In genomic region chr17:3006801-3007200, GRCh38 we compare ENCODE assay signal across 18 cellular contexts. TPM values are rescaled to one million over a fixed set of nuclear protein-coding genes. Genes with fewer than 3 reads are reported as not detected.
"Had no signal": no experiment of that assay in that cellular context is flagged by ENCODE, and none has a peak within 500 bp of the region (broad histone marks: within the 10 kb centered on the region; RNA-seq: fewer than 3 reads in every experiment).

No MANE protein-coding gene starts in this region.

- H3K9ac ChIP-seq: neural progenitor cell had no signal

- H3K36me3 ChIP-seq: neural progenitor cell, transverse colon had no signal

- H3K4me3 ChIP-seq: heart right ventricle, neural progenitor cell, pancreas, smooth muscle cell, transverse colon had no signal

- H3K9me3 ChIP-seq: heart right ventricle, pancreas, transverse colon had no signal

- H3K27ac Mint-ChIP-seq: activated naive CD8-positive, alpha-beta T cell treated with anti-CD3 and anti-CD28 coated beads for 36 hours; neural progenitor cell; stimulated activated memory B cell treated with anti-CD40 and anti-IgM and Interleukin-4, amounts not matched to agents 10 μg/mL and 1 μg/mL and 100 μg/mL, for 72 hours; T-helper 2 cell treated with Interferon-gamma antibody and Interleukin-4, amounts not matched to agents 5 μg/mL and 100 μg/mL, for 36 hours had no signal

- H3K27me3 ChIP-seq: heart right ventricle, neural progenitor cell, pancreas, transverse colon had no signal

- H3K9me3 Mint-ChIP-seq: activated naive CD8-positive, alpha-beta T cell treated with anti-CD3 and anti-CD28 coated beads for 36 hours; neural progenitor cell; stimulated activated memory B cell treated with anti-CD40 and anti-IgM and Interleukin-4, amounts not matched to agents 10 μg/mL and 1 μg/mL and 100 μg/mL, for 72 hours; T-helper 2 cell treated with Interferon-gamma antibody and Interleukin-4, amounts not matched to agents 5 μg/mL and 100 μg/mL, for 36 hours had no signal

- H3K4me1 ChIP-seq: neural progenitor cell had no signal

- FAIRE-seq: islet of Langerhans, pancreas had no signal

- H3K27ac ChIP-seq: heart right ventricle, neural progenitor cell, pancreas, transverse colon had no signal

- H3K4me3 Mint-ChIP-seq: activated naive CD8-positive, alpha-beta T cell treated with anti-CD3 and anti-CD28 coated beads for 36 hours; neural progenitor cell; stimulated activated memory B cell treated with anti-CD40 and anti-IgM and Interleukin-4, amounts not matched to agents 10 μg/mL and 1 μg/mL and 100 μg/mL, for 72 hours; T-helper 2 cell treated with Interferon-gamma antibody and Interleukin-4, amounts not matched to agents 5 μg/mL and 100 μg/mL, for 36 hours had no signal

- ATAC-seq: activated CD4-positive, CD25-positive, alpha-beta regulatory T cell treated with anti-CD3 and anti-CD28 coated beads, Interleukin-2, amount 50 U/mL, for 24 hours; heart right ventricle; left lobe of liver; pancreas; stimulated activated memory B cell treated with anti-CD40 and anti-IgM and Interleukin-4, amounts not matched to agents 10 μg/mL and 1 μg/mL and 100 μg/mL, for 72 hours had no signal

- H3K4me1 Mint-ChIP-seq: neural progenitor cell had no signal

- H3K4me2 ChIP-seq: neural progenitor cell, smooth muscle cell had no signal

- H2AFZ ChIP-seq: neural progenitor cell had no signal

- H3K36me3 Mint-ChIP-seq: activated naive CD8-positive, alpha-beta T cell treated with anti-CD3 and anti-CD28 coated beads for 36 hours; neural progenitor cell had no signal

- DNase-seq: activated CD4-positive, alpha-beta T cell treated with anti-CD3 and anti-CD28 coated beads, Interleukin-2, amount 50 U/mL, for 4 hours; activated effector memory CD4-positive, alpha-beta T cell treated with Interleukin-2 at 50 U/mL for 16 hours; activated naive CD8-positive, alpha-beta T cell treated with anti-CD3 and anti-CD28 coated beads for 36 hours; activated T-cell treated with anti-CD3 and anti-CD28 coated beads, Interleukin-2, amount 50 U/mL, for 1 hour; foreskin melanocyte; heart right ventricle; mesendoderm; retina; transverse colon had no signal

- H3K27me3 Mint-ChIP-seq: activated naive CD8-positive, alpha-beta T cell treated with anti-CD3 and anti-CD28 coated beads for 36 hours; stimulated activated memory B cell treated with anti-CD40 and anti-IgM and Interleukin-4, amounts not matched to agents 10 μg/mL and 1 μg/mL and 100 μg/mL, for 72 hours had no signal

RNA-seq across cellular contexts. Expression of gene OR1D5, which starts 56.6 kb away (rescaled TPM):
- total RNA-seq: activated naive CD8-positive, alpha-beta T cell treated with anti-CD3 and anti-CD28 coated beads for 36 hours; heart right ventricle; left lobe of liver; pancreas; smooth muscle cell; subcutaneous adipose tissue; transverse colon had no signal
- polyA plus RNA-seq: heart right ventricle, pancreas, smooth muscle cell had no signal
